ENCODE assay signal across 9 cellular contexts in genomic region chr7:37916017-37916672, GRCh38. TPM values are rescaled to one million over a fixed set of nuclear protein-coding genes. Genes with fewer than 3 reads are reported as not detected.
A peak's percentile ranks its signal among the peaks of the same experiment; 100 is the strongest.
DNase-seq lines count a peak whose midpoint lies in the region; ATAC-seq and TF ChIP-seq lines count a peak whose summit lies in the region.
"Had no signal": no experiment of that assay in that cellular context is flagged by ENCODE, and none has a peak within 500 bp of the region (broad histone marks: within the 10 kb centered on the region; RNA-seq: fewer than 3 reads in every experiment).

No MANE protein-coding gene starts in this region.

- ATAC-seq in activated CD8-positive, alpha-beta T cell treated with anti-CD3 and anti-CD28 coated beads for 36 hours, result no peak
- ATAC-seq in stimulated activated naive B cell treated with anti-CD40 and anti-IgM and Interleukin-4, amounts not matched to agents 10 μg/mL and 1 μg/mL and 100 μg/mL, for 72 hours (replicated peaks), result no peak
- no peak for ATAC-seq in T-cell (replicated peaks in 1 of 4)

- peak overlapping the region; percentile 42 for H3K4me3 ChIP-seq in iPS-15b (ENCODE audit: low read depth, low read length)

- CTCF ChIA-PET in activated CD8-positive, alpha-beta T cell treated with anti-CD3 and anti-CD28 coated beads for 36 hours (lab: Charles Lee), result interaction anchor here (1.0 to 3.8 kb wide), 6 partner anchors 9 to 300 kb away, joined by 3 to 20 read pairs (median 6); no protein-coding TSS in a partner anchor
- CTCF ChIA-PET in T-cell (lab: Charles Lee), result no interaction called here

- H3K27me3 Mint-ChIP-seq in activated CD8-positive, alpha-beta T cell treated with anti-CD3 and anti-CD28 coated beads for 36 hours, result peaks cover 66% of the 10 kb centered on the region
- H3K27me3 Mint-ChIP-seq in stimulated activated naive B cell treated with anti-CD40 and anti-IgM and Interleukin-4, amounts not matched to agents 10 μg/mL and 1 μg/mL and 100 μg/mL, for 72 hours, result peaks cover 59 to 64% of the 10 kb centered on the region in 2 donors
- peaks cover 43 to 66% of the 10 kb centered on the region in 2 donors for H3K27me3 Mint-ChIP-seq in T-cell

- peaks cover 66% of the 10 kb centered on the region for H3K27me3 ChIP-seq in iPS-15b (ENCODE audit: control insufficient read depth, insufficient read depth, low read length)

- intact Hi-C loops in activated CD8-positive, alpha-beta T cell treated with anti-CD3 and anti-CD28 coated beads for 36 hours (cut with micrococcal nuclease), result no loop called here

- H3K4me1 Mint-ChIP-seq in activated CD8-positive, alpha-beta T cell treated with anti-CD3 and anti-CD28 coated beads for 36 hours (ENCODE audit: low read depth), result peaks cover 15% of the 10 kb centered on the region
- H3K4me1 Mint-ChIP-seq in stimulated activated naive B cell treated with anti-CD40 and anti-IgM and Interleukin-4, amounts not matched to agents 10 μg/mL and 1 μg/mL and 100 μg/mL, for 72 hours, result peaks cover 21 to 36% of the 10 kb centered on the region in 2 donors
- peaks cover 16 to 21% (median 20%) of the 10 kb centered on the region in 3 donors for H3K4me1 Mint-ChIP-seq in T-cell

- no peak overlapping the region for H3K27ac Mint-ChIP-seq in activated CD8-positive, alpha-beta T cell treated with anti-CD3 and anti-CD28 coated beads for 36 hours
- peak overlapping the region; percentile 85 for H3K27ac Mint-ChIP-seq in stimulated activated naive B cell treated with anti-CD40 and anti-IgM and Interleukin-4, amounts not matched to agents 10 μg/mL and 1 μg/mL and 100 μg/mL, for 72 hours
- no peak overlapping the region for H3K27ac Mint-ChIP-seq in T-cell
- H3K27ac Mint-ChIP-seq: CD4-positive, CD25-positive, alpha-beta regulatory T cell had no signal

- no peaks in the 10 kb centered on the region for H3K9me3 Mint-ChIP-seq in activated CD8-positive, alpha-beta T cell treated with anti-CD3 and anti-CD28 coated beads for 36 hours
- H3K9me3 Mint-ChIP-seq in stimulated activated naive B cell treated with anti-CD40 and anti-IgM and Interleukin-4, amounts not matched to agents 10 μg/mL and 1 μg/mL and 100 μg/mL, for 72 hours, result no peaks in the 10 kb centered on the region
- H3K9me3 Mint-ChIP-seq in T-cell, result no peaks in the 10 kb centered on the region
- H3K9me3 Mint-ChIP-seq: CD4-positive, CD25-positive, alpha-beta regulatory T cell had no signal

- no peaks in the 10 kb centered on the region for H3K36me3 ChIP-seq in iPS-15b (ENCODE audit: control insufficient read depth, insufficient read depth, low read length)

- H3K9ac ChIP-seq in iPS-15b (ENCODE audit: low read depth, low read length), result peak overlapping the region; percentile 30

- H3K4me3 Mint-ChIP-seq in activated CD8-positive, alpha-beta T cell treated with anti-CD3 and anti-CD28 coated beads for 36 hours, result peak overlapping the region; percentile 58
- H3K4me3 Mint-ChIP-seq in stimulated activated naive B cell treated with anti-CD40 and anti-IgM and Interleukin-4, amounts not matched to agents 10 μg/mL and 1 μg/mL and 100 μg/mL, for 72 hours, result peak overlapping the region; percentile 39 to 74
- peak overlapping the region in 1 of 3 donors; percentile 45 for H3K4me3 Mint-ChIP-seq in T-cell
- H3K4me3 Mint-ChIP-seq: CD4-positive, CD25-positive, alpha-beta regulatory T cell had no signal

- peak; percentile 20 for DNase-seq in NCI-H510A treated with DMSO at 0.1 percent for 48 hours (lab: John Stamatoyannopoulos, UW)
- DNase-seq in NCI-H510A (lab: John Stamatoyannopoulos, UW), result no peak
- DNase-seq in activated CD8-positive, alpha-beta T cell treated with anti-CD3 and anti-CD28 coated beads for 36 hours, result peak; percentile 12
- DNase-seq in stimulated activated naive B cell treated with anti-CD40 and anti-IgM and Interleukin-4, amounts not matched to agents 10 μg/mL and 1 μg/mL and 100 μg/mL, for 72 hours, result no peak
- DNase-seq in T-cell, result no peak
- no peak for DNase-seq in GM20000 (ENCODE audit: low spot score)
- DNase-seq in glomerular visceral epithelial cell (ENCODE audit: extremely low spot score), result no peak
- DNase-seq: CD4-positive, CD25-positive, alpha-beta regulatory T cell had no signal

- H3K4me1 ChIP-seq in iPS-15b (ENCODE audit: control insufficient read depth, insufficient read depth, low read length), result no peaks in the 10 kb centered on the region

- H3K9me3 ChIP-seq in iPS-15b (ENCODE audit: control insufficient read depth, insufficient read depth, low read length), result no peaks in the 10 kb centered on the region

- TF ChIP-seq CTCF in activated CD8-positive, alpha-beta T cell treated with anti-CD3 and anti-CD28 coated beads for 36 hours (IDR thresholded peaks at IDR 0.05), result no peak
- TF ChIP-seq CTCF in GM20000 (IDR thresholded peaks at IDR 0.05; ENCODE audit: extremely low read depth, missing control alignments), result no peak

- POLR2A ChIA-PET in activated CD8-positive, alpha-beta T cell treated with anti-CD3 and anti-CD28 coated beads for 36 hours (lab: Charles Lee), result interaction anchor here (1.1 kb wide), 1 partner anchor 754 kb away, joined by 3 read pairs; no protein-coding TSS in a partner anchor
- POLR2A ChIA-PET in T-cell (lab: Charles Lee), result interaction anchor here in 1 of 2 donors (0.6 kb wide), 1 partner anchor 25 kb away, joined by 3 read pairs; no protein-coding TSS in a partner anchor

- H3K36me3 Mint-ChIP-seq in activated CD8-positive, alpha-beta T cell treated with anti-CD3 and anti-CD28 coated beads for 36 hours (ENCODE audit: low read depth), result no peaks in the 10 kb centered on the region
- no peaks in the 10 kb centered on the region for H3K36me3 Mint-ChIP-seq in stimulated activated naive B cell treated with anti-CD40 and anti-IgM and Interleukin-4, amounts not matched to agents 10 μg/mL and 1 μg/mL and 100 μg/mL, for 72 hours
- H3K36me3 Mint-ChIP-seq in T-cell, result no peaks in the 10 kb centered on the region
- H3K36me3 Mint-ChIP-seq: CD4-positive, CD25-positive, alpha-beta regulatory T cell had no signal

RNA-seq across cellular contexts. Expression of gene SFRP4, which starts 0.5 kb away (rescaled TPM):
- not detected for total RNA-seq in activated CD8-positive, alpha-beta T cell treated with anti-CD3 and anti-CD28 coated beads for 36 hours
- under 1 TPM in 1 of 5 donors, not detected in 4; 0.16 TPM for total RNA-seq in T-cell
- total RNA-seq: CD4-positive, CD25-positive, alpha-beta regulatory T cell had no signal

RNA-seq across cellular contexts. Expression of gene EPDR1, which starts 4.3 kb away (rescaled TPM):
- 1 to 10 TPM; 3.4 to 4.7 TPM for total RNA-seq in activated CD8-positive, alpha-beta T cell treated with anti-CD3 and anti-CD28 coated beads for 36 hours
- 1 to 10 TPM in 2 of 5 donors, under 1 TPM in 3; 0.47 to 1.3 (median 0.68) TPM for total RNA-seq in T-cell
- total RNA-seq: CD4-positive, CD25-positive, alpha-beta regulatory T cell had no signal

Comparison
In these comparisons a context has a peak if more than half of its experiments do, and no peak if none do; other contexts are left out.
1. DNase-seq: peak in NCI-H510A treated with DMSO at 0.1 percent for 48 hours (single experiment) and activated CD8-positive, alpha-beta T cell treated with anti-CD3 and anti-CD28 coated beads for 36 hours (single experiment); none in NCI-H510A (single experiment), stimulated activated naive B cell treated with anti-CD40 and anti-IgM and Interleukin-4, amounts not matched to agents 10 μg/mL and 1 μg/mL and 100 μg/mL, for 72 hours (single experiment), T-cell (0 of 34), GM20000 (single experiment) and glomerular visceral epithelial cell (single experiment).